ENCODE assay signal across 32 cellular contexts in the genomic region with DNA sequence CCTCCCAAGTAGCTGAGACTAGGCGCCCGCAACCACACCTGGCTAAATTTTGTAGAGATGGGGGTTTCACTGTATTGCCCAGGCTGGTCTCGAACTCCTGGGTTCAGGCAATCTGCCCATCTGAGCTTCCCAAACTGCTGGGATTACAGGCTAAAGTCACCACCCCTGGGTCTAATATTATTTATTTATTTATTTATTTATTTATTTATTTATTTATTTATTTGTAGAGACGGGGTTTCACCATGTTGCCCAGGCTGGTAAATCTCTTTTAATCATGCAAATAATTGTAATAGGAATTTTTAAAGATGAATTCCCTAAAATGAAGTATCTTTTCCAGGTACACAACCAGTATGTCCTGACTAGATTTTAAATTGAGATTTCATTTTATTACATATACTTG.
"Had no signal": no experiment of that assay in that cellular context is flagged by ENCODE, and none has a peak within 500 bp of the region (broad histone marks: within the 10 kb centered on the region; RNA-seq: fewer than 3 reads in every experiment).

No MANE protein-coding gene starts in this region.

- H3K36me3 ChIP-seq: adrenal gland, brain microvascular endothelial cell, breast epithelium had no signal

- H3K27ac ChIP-seq: adrenal gland, body of pancreas, brain microvascular endothelial cell, breast epithelium, VCaP had no signal

- ATAC-seq: activated CD8-positive, alpha-beta T cell treated with anti-CD3 and anti-CD28 coated beads for 36 hours; activated naive CD4-positive, alpha-beta T cell treated with anti-CD3 and anti-CD28 coated beads, Interleukin-2, amount 50 U/mL, for 72 hours; activated T-cell treated with anti-CD3 and anti-CD28 coated beads, Interleukin-2, amount 50 U/mL, for 4 hours; activated T-cell treated with anti-CD3 and anti-CD28 coated beads, Interleukin-2, amount 50 U/mL, for 72 hours; activated T-helper 17 cell treated with anti-CD3 and anti-CD28 coated beads, Interleukin-2, amount 50 U/mL, for 72 hours; body of pancreas had no signal

- H3K9me3 ChIP-seq: adrenal gland, body of pancreas, breast epithelium had no signal

- FAIRE-seq: astrocyte, TTC549 had no signal

- H3K4me1 ChIP-seq: adrenal gland, body of pancreas, breast epithelium had no signal

- H3K4me3 ChIP-seq: adrenal gland, body of pancreas, breast epithelium had no signal

- DNase-seq: activated B cell treated with CpG ODN at 0.5 μM for 24 hours; activated CD4-positive, alpha-beta memory T cell treated with anti-CD3 and anti-CD28 coated beads for 36 hours; activated CD4-positive, alpha-beta T cell treated with anti-CD3 and anti-CD28 coated beads for 4 hours; activated CD4-positive, alpha-beta T cell treated with anti-CD3 and anti-CD28 coated beads, Interleukin-2, amount 10 ng/mL, durations not matched to agents 24 days and 14 days; activated CD4-positive, alpha-beta T cell treated with anti-CD3 and anti-CD28 coated beads, Interleukin-2, amount 50 U/mL, for 1 hour; activated CD4-positive, alpha-beta T cell treated with anti-CD3 and anti-CD28 coated beads, Interleukin-2, amount 50 U/mL, for 4 hours; activated CD4-positive, CD25-positive, alpha-beta regulatory T cell treated with anti-CD3 and anti-CD28 coated beads, Interleukin-2, amount 50 U/mL, for 72 hours; activated CD8-positive, alpha-beta memory T cell treated with anti-CD3 and anti-CD28 coated beads, Interleukin-2, amount 50 U/mL, for 4 hours; activated CD8-positive, alpha-beta T cell treated with anti-CD3 and anti-CD28 coated beads for 36 hours; activated effector memory CD4-positive, alpha-beta T cell treated with anti-CD3 and anti-CD28 coated beads, Interleukin-2, amount 50 U/mL, for 16 hours; activated gamma-delta T cell treated with Interleukin-2 at 50 U/mL for 16 hours; activated naive CD4-positive, alpha-beta T cell; activated naive CD4-positive, alpha-beta T cell treated with anti-CD3 and anti-CD28 coated beads for 36 hours; activated naive CD4-positive, alpha-beta T cell treated with anti-CD3 and anti-CD28 coated beads, Interleukin-2, amount 50 U/mL, for 16 hours; activated naive CD8-positive, alpha-beta T cell treated with anti-CD3 and anti-CD28 coated beads for 36 hours; activated T-cell treated with anti-CD3 and anti-CD28 coated beads for 4 hours; activated T-cell treated with anti-CD3 and anti-CD28 coated beads, Interleukin-2, amount 50 U/mL, for 1 hour; activated T-cell treated with anti-CD3 and anti-CD28 coated beads, Interleukin-2, amount 50 U/mL, for 4 hours; activated T-cell treated with anti-CD3 and anti-CD28 coated beads, Interleukin-2, amount 50 U/mL, for 72 hours; adrenal gland; amniotic stem cell; body of pancreas; brain microvascular endothelial cell; central memory CD4-positive, alpha-beta T cell; T-helper 2 cell; T-helper 9 cell had no signal
